8 cellular contexts compared by ENCODE assay signal in genomic region chr16:85393674-85394510, GRCh38.
DNase-seq lines count a peak whose midpoint lies in the region; ATAC-seq and TF ChIP-seq lines count a peak whose summit lies in the region.

No MANE protein-coding gene starts in this region.

- no peak overlapping the region for H3K4me3 ChIP-seq in AG09309 (ENCODE audit: control insufficient read depth, low read depth, low read length)

- DNase-seq in AG09309 (ENCODE audit: low read depth) = no peak
- peak; percentile 89 for DNase-seq in HEK293T (ENCODE audit: extremely low spot score)
- peak; percentile 76 for DNase-seq in UCSD-AML1 (lab: John Stamatoyannopoulos, UW; ENCODE audit: unreplicated experiment)
- peak; percentile 53 for DNase-seq in left lobe of liver (ENCODE audit: low spot score)
- peak; percentile 40 for DNase-seq in stimulated activated CD8-positive, alpha-beta memory T cell treated with anti-CD3 and anti-CD28 coated beads, Interleukin-12 subunit alpha, Interleukin-12 subunit beta, amount 100 ng/mL, for 4 hours (ENCODE audit: low read depth)
- no peak for DNase-seq in NCI-H226

- no peaks in the 10 kb centered on the region for H3K27me3 Mint-ChIP-seq in brain

- H3K4me3 Mint-ChIP-seq in brain = no peak overlapping the region

- H3K9me3 Mint-ChIP-seq in brain = peaks cover 0 to 6% (median 0%) of the 10 kb centered on the region in 5 experiments

- no peaks in the 10 kb centered on the region for H3K36me3 Mint-ChIP-seq in brain

- peak; percentile 26 for ATAC-seq in left lobe of liver
- ATAC-seq in HG02571 (IDR thresholded peaks at IDR 0.05; ENCODE audit: unreplicated experiment) = no peak

- POLR2A ChIA-PET in HEK293T (lab: Yijun Ruan, JAX) = no interaction called here

- CTCF ChIA-PET in HEK293T (lab: Yijun Ruan, JAX) = interaction anchor here (0.6 to 1.3 kb wide), 2 partner anchors 22 to 256 kb away, joined by 3 read pairs; no protein-coding TSS in a partner anchor

- TF ChIP-seq CTCF in AG09309 (IDR thresholded peaks at IDR 0.05; ENCODE audit: control insufficient read depth, insufficient read depth, low read depth, low read length, missing control alignments) (peak; percentile 65), brain (conservative IDR thresholded peaks at IDR 0.05) (peak; percentile 71 to 96)

- H3K4me1 Mint-ChIP-seq in brain = peaks cover 21% of the 10 kb centered on the region

- peak overlapping the region in 4 of 5 experiments; percentile 62 to 87 (median 79) for H3K27ac Mint-ChIP-seq in brain

TF ChIP-seq in HEK293T, 16 proteins besides CTCF, POLR2A, EP300 and RAD21:
- TF ChIP-seq ZNF384 (IDR thresholded peaks at IDR 0.05) (no peak), CTBP1 (IDR thresholded peaks at IDR 0.05; ENCODE audit: borderline replicate concordance) (no peak), FOXM1 (IDR thresholded peaks at IDR 0.05; ENCODE audit: borderline replicate concordance) (no peak), ARNT (IDR thresholded peaks at IDR 0.05) (no peak), SUZ12 (IDR thresholded peaks at IDR 0.05) (no peak), L3MBTL2 (conservative IDR thresholded peaks at IDR 0.05) (no peak), BHLHE40 (IDR thresholded peaks at IDR 0.05; ENCODE audit: borderline replicate concordance) (no peak), NFRKB (IDR thresholded peaks at IDR 0.05) (no peak), TARDBP (IDR thresholded peaks at IDR 0.05) (no peak), FOXA1 (IDR thresholded peaks at IDR 0.05) (no peak)
TF ChIP-seq in HEK293T: peak in this region for 0.

Comparison
In these comparisons a context has a peak if more than half of its experiments do, and no peak if none do; other contexts are left out.
1. DNase-seq: peak in HEK293T (single experiment), UCSD-AML1 (single experiment), left lobe of liver (single experiment) and stimulated activated CD8-positive, alpha-beta memory T cell treated with anti-CD3 and anti-CD28 coated beads, Interleukin-12 subunit alpha, Interleukin-12 subunit beta, amount 100 ng/mL, for 4 hours (single experiment); none in AG09309 (single experiment) and NCI-H226 (single experiment).